8 cellular contexts compared by ENCODE assay signal in genomic region chr10:132331259-132331955, GRCh38. TPM values are rescaled to one million over a fixed set of nuclear protein-coding genes. Genes with fewer than 3 reads are reported as not detected.
A peak's percentile ranks its signal among the peaks of the same experiment; 100 is the strongest.
DNase-seq lines count a peak whose midpoint lies in the region; ATAC-seq, FAIRE-seq and TF ChIP-seq lines count a peak whose summit lies in the region.

No MANE protein-coding gene starts in this region.

- H3K4me1 ChIP-seq in HUES64 (ENCODE audit: insufficient read depth, low read length), result peaks cover 19% of the 10 kb centered on the region
- H3K4me1 ChIP-seq in K562 (replicated peaks in 1 of 2; ENCODE audit: control insufficient read depth in 2 of 2, insufficient read depth in 2 of 2, low read length in 2 of 2), result peaks cover 25 to 34% of the 10 kb centered on the region in 2 experiments; a peak in 4 of 5 replicates
- peaks cover 0 to 34% (median 14%) of the 10 kb centered on the region in 4 donors for H3K4me1 ChIP-seq in transverse colon

- peaks cover 13% of the 10 kb centered on the region for H4K20me1 ChIP-seq in K562 (replicated peaks; ENCODE audit: control insufficient read depth, insufficient read depth, low read length)

- CTCF ChIA-PET in K562 (lab: Yijun Ruan, JAX; ENCODE audit: low intra/inter-chr PET ratio), result no interaction called here

- no peak for TF ChIP-seq RAD21 in K562 (CRISPR knock-in tag; conservative IDR thresholded peaks at IDR 0.05 in 1 of 2, IDR thresholded peaks at IDR 0.05 in 1 of 2)

- POLR2A ChIA-PET in K562 (lab: Yijun Ruan, JAX), result no interaction called here

- TF ChIP-seq CTCF in GM12865 (IDR thresholded peaks at IDR 0.05; ENCODE audit: insufficient read depth, low read depth, low read length, missing control alignments) (no peak), K562 (IDR thresholded peaks at IDR 0.05 in 2 of 3, conservative IDR thresholded peaks at IDR 0.05 in 1 of 3; ENCODE audit: insufficient read depth in 2 of 3, low read depth in 1 of 3, low read length in 3 of 3) (no peak), lower leg skin (IDR thresholded peaks at IDR 0.05) (no peak), transverse colon (IDR thresholded peaks at IDR 0.05) (no peak)

- no peak for FAIRE-seq in K562 (lab: Jason Lieb, UNC)
- FAIRE-seq in GM19239 (lab: Jason Lieb, UNC), result no peak

- H3K4me3 ChIP-seq in GM12865 (ENCODE audit: low read depth, low read length) (peak overlapping the region; percentile 95), HUES64 (ENCODE audit: low read length) (peak overlapping the region; percentile 99), K562 (peak overlapping the region; percentile 82), lower leg skin (ENCODE audit: low read depth, poor library complexity, severe bottlenecking) (peak overlapping the region; percentile 73), transverse colon (peak overlapping the region; percentile 32 to 77 (median 61))

- intact Hi-C loops in K562 (cut with micrococcal nuclease), result no loop called here
- intact Hi-C loops in lower leg skin (cut with DNase I; ENCODE audit: low total_unique reads), result no loop called here
- intact Hi-C loops in transverse colon (cut with DNase I; ENCODE audit: low total_unique reads), result no loop called here

- H3K27ac ChIP-seq in HUES64 (ENCODE audit: low read depth, low read length) (peak overlapping the region; percentile 64), K562 (ENCODE audit: extremely low read depth, low read depth, low read length) (peak overlapping the region; percentile 98), transverse colon (peak overlapping the region; percentile 88 to 89 (median 88))

- H3K9me3 ChIP-seq in HUES64 (ENCODE audit: insufficient read depth, low read depth, low read length), result no peaks in the 10 kb centered on the region
- no peaks in the 10 kb centered on the region for H3K9me3 ChIP-seq in K562 (replicated peaks; ENCODE audit: control insufficient read depth, insufficient read depth, low read depth, low read length)
- no peaks in the 10 kb centered on the region for H3K9me3 ChIP-seq in transverse colon

- H2AFZ ChIP-seq in K562 (ENCODE audit: low read depth, low read length), result peak overlapping the region; percentile 82

- H3K79me2 ChIP-seq in K562 (ENCODE audit: control insufficient read depth, insufficient read depth, low read length), result peaks cover 53% of the 10 kb centered on the region

- in situ Hi-C loops in K562 (cut with MboI) (no loop called here), transverse colon (cut with MboI; ENCODE audit: low pct_ligation_motif_present in 1 of 4, low pct_unique_long_range_greater_than_20kb in 1 of 4, low sequenced_read_pairs in 3 of 4) (loop anchor here in 1 of 4 donors (25.0 kb wide), 1 partner anchor 94 kb away; no protein-coding TSS in a partner anchor)

- ATAC-seq in GM21576 (IDR thresholded peaks at IDR 0.05; ENCODE audit: unreplicated experiment), result peak; percentile 26
- peak; percentile 65 for ATAC-seq in K562

- H3K36me3 ChIP-seq in HUES64 (ENCODE audit: insufficient read depth, low read length) (peaks cover 6% of the 10 kb centered on the region; the same call in 1 of the 2 replicates), K562 (ENCODE audit: control insufficient read depth, insufficient read depth, low read length) (peaks cover 23% of the 10 kb centered on the region; the same call in 2 of the 3 replicates), transverse colon (no peaks in the 10 kb centered on the region)

- peak overlapping the region; percentile 85 for H3K9ac ChIP-seq in HUES64 (ENCODE audit: low read depth, low read length)
- peak overlapping the region; percentile 95 to 97 for H3K9ac ChIP-seq in K562 (ENCODE audit: insufficient read depth in 1 of 2, low read depth in 2 of 2, low read length in 2 of 2)

- peaks cover 5% of the 10 kb centered on the region for H3K9me1 ChIP-seq in K562 (ENCODE audit: control insufficient read depth, insufficient read depth, low read length)

- H3K4me2 ChIP-seq in K562 (ENCODE audit: insufficient read depth, low read length), result peak overlapping the region; percentile 94

- peak; percentile 78 for TF ChIP-seq POLR2A in K562 (conservative IDR thresholded peaks at IDR 0.05)
- TF ChIP-seq POLR2A in lower leg skin (IDR thresholded peaks at IDR 0.05), result no peak
- TF ChIP-seq POLR2A in transverse colon (IDR thresholded peaks at IDR 0.05), result peak; percentile 27

- DNase-seq in GM12865 (ENCODE audit: low read depth) (no peak), K562 (ENCODE audit: extremely low read depth in 1 of 4, low spot score in 3 of 4) (peak in 3 of 4 experiments; percentile 99 to 100 (median 99)), lower leg skin (ENCODE audit: low spot score in 2 of 2) (no peak), transverse colon (no peak), KG1 (lab: John Stamatoyannopoulos, UW) (no peak), GM19239 (ENCODE audit: insufficient read length, low spot score) (no peak)

- H3K27me3 ChIP-seq in HUES64 (ENCODE audit: insufficient read depth, low read length), result peaks cover 3% of the 10 kb centered on the region; the same call in 1 of the 2 replicates
- H3K27me3 ChIP-seq in K562 (ENCODE audit: control insufficient read depth in 2 of 2, insufficient read depth in 2 of 2, low read length in 2 of 2), result no peaks in the 10 kb centered on the region
- no peaks in the 10 kb centered on the region for H3K27me3 ChIP-seq in transverse colon

- BruUV-seq in K562 (replicated peaks; lab: Mats Ljungman, UMichigan), result TSS peak; percentile 51

- WGBS in HUES64, result under 1% methylated on average over 32 of the region's 47 CpGs
- 0% methylated on average over 5 of the region's 47 CpGs for WGBS in K562 (ENCODE audit: insufficient coverage, low coverage, missing lambda C conversion rate)
- 0 to 1% methylated on average over 23 to 30 of the region's 47 CpGs for WGBS in lower leg skin, 2 donors
- WGBS in transverse colon (ENCODE audit: low coverage in 1 of 2), 2 donors, result 0 to 1% methylated on average over 9 to 35 of the region's 47 CpGs

- TF ChIP-seq EP300 in K562 (IDR thresholded peaks at IDR 0.05; ENCODE audit: low read length) (no peak), transverse colon (IDR thresholded peaks at IDR 0.05; ENCODE audit: low read depth) (no peak)

TF ChIP-seq in K562, 482 proteins besides CTCF, POLR2A, EP300 and RAD21 (continues in another document):
- TF ChIP-seq ZNF212 (CRISPR knock-in tag; IDR thresholded peaks at IDR 0.05) (no peak), SP2 (IDR thresholded peaks at IDR 0.05; ENCODE audit: extremely low read depth, low read depth, low read length, poor library complexity, severe bottlenecking) (no peak), RBFOX2 (IDR thresholded peaks at IDR 0.05; ENCODE audit: low read depth, low read length) (peak; percentile 79)

RNA-seq across cellular contexts. Expression of gene LRRC27, which starts 0.6 kb away (rescaled TPM):
- polyA plus RNA-seq in HUES64 (2013, experiment 1 of 2), result 4.0 TPM
- polyA plus RNA-seq in HUES64 (2013, experiment 2 of 2), result 5.9 TPM
- total RNA-seq in K562 (2011; cell fraction: chromatin; rRNA removed; ENCODE audit: low replicate concordance), result 8.1 and 11.5 TPM in 2 replicates
- total RNA-seq in K562 (2011; cell fraction: nucleolus; rRNA removed), result 4.9 and 5.3 TPM in 2 replicates
- 4.6 and 5.2 TPM in 2 replicates for total RNA-seq in K562 (2011; cell fraction: nucleoplasm; rRNA removed)
- total RNA-seq in K562 (2014; rRNA removed) (1.00 and 2.2 TPM in 2 replicates), K562 (2014; rRNA removed; fragmentation: Illumina TruSeq; extraction: Trizol) (1.3 and 1.5 TPM in 2 replicates), K562 (2015; rRNA removed; fragmentation: Illumina TruSeq; extraction: Trizol) (1.2 and 1.3 TPM in 2 replicates), K562 (2021) (2.3 TPM in 2 replicates), lower leg skin (10 to 100 TPM in 1 of 4 donors, 1 to 10 TPM in 3; 3.1 to 11.3 (median 8.5) TPM), transverse colon (10 to 100 TPM in 1 of 4 donors, 1 to 10 TPM in 2, not detected in 1; 5.9 to 69.5 (median 8.3) TPM)
- polyA plus RNA-seq in K562 (2011; rRNA removed) (2.2 and 2.3 TPM in 2 replicates), K562 (2014; fragmentation: Illumina TruSeq; extraction: Trizol) (1.4 and 2.6 TPM in 2 replicates), K562 (2014; fragmentation: Nextera tagmentation; extraction: Ambion mirVana) (under 1 TPM; 0.10 to 0.38 TPM), K562 (2014; rRNA removed) (1.7 and 2.7 TPM in 2 replicates)
- polyA plus RNA-seq in K562 (2011; cell fraction: cytosol; rRNA removed), result 1.8 and 2.2 TPM in 2 replicates
- polyA plus RNA-seq in K562 (2011; cell fraction: nucleus; rRNA removed), result 7.7 and 13.9 TPM in 2 replicates
- 1.8 and 5.9 TPM in 2 replicates for polyA plus RNA-seq in K562 (2012)
- polyA minus RNA-seq in K562 (2011; rRNA and poly(A)+ RNA removed), result 0.93 and 1.4 TPM in 2 replicates
- polyA minus RNA-seq in K562 (2011; cell fraction: cytosol; rRNA and poly(A)+ RNA removed), result 0.86 TPM in 1 of 2 replicates, not detected in the other
- 2.7 and 3.3 TPM in 2 replicates for polyA minus RNA-seq in K562 (2011; cell fraction: nucleus; rRNA and poly(A)+ RNA removed)

RNA-seq across cellular contexts. Expression of gene STK32C, which starts 23.7 kb away (rescaled TPM):
- polyA plus RNA-seq in HUES64 (2013, experiment 1 of 2), result 10.8 TPM
- 14.0 TPM for polyA plus RNA-seq in HUES64 (2013, experiment 2 of 2)
- total RNA-seq in K562 (2011; cell fraction: chromatin; rRNA removed; ENCODE audit: low replicate concordance), result 6.5 and 11.6 TPM in 2 replicates
- 13.8 and 19.2 TPM in 2 replicates for total RNA-seq in K562 (2011; cell fraction: nucleolus; rRNA removed)
- 12.1 and 15.1 TPM in 2 replicates for total RNA-seq in K562 (2011; cell fraction: nucleoplasm; rRNA removed)
- total RNA-seq in K562 (2014; rRNA removed) (15.4 and 20.6 TPM in 2 replicates), K562 (2014; rRNA removed; fragmentation: Illumina TruSeq; extraction: Trizol) (4.5 and 5.1 TPM in 2 replicates), K562 (2015; rRNA removed; fragmentation: Illumina TruSeq; extraction: Trizol) (6.5 and 8.3 TPM in 2 replicates), K562 (2021) (11.5 and 14.1 TPM in 2 replicates), lower leg skin (1 to 10 TPM; 4.8 to 6.4 (median 5.7) TPM), transverse colon (1 to 10 TPM in 3 of 4 donors, not detected in 1; 2.2 to 7.8 (median 3.7) TPM)
- polyA plus RNA-seq in K562 (2011; rRNA removed) (8.2 and 8.9 TPM in 2 replicates), K562 (2014; fragmentation: Illumina TruSeq; extraction: Trizol) (4.7 and 9.7 TPM in 2 replicates), K562 (2014; fragmentation: Nextera tagmentation; extraction: Ambion mirVana) (1 to 10 TPM; 1.5 to 2.4 TPM), K562 (2014; rRNA removed) (18.5 and 20.9 TPM in 2 replicates)
- 5.6 and 6.4 TPM in 2 replicates for polyA plus RNA-seq in K562 (2011; cell fraction: cytosol; rRNA removed)
- polyA plus RNA-seq in K562 (2011; cell fraction: nucleus; rRNA removed), result 12.3 and 14.7 TPM in 2 replicates
- polyA plus RNA-seq in K562 (2012), result 11.5 and 18.9 TPM in 2 replicates
- 4.0 and 5.7 TPM in 2 replicates for polyA minus RNA-seq in K562 (2011; rRNA and poly(A)+ RNA removed)
- polyA minus RNA-seq in K562 (2011; cell fraction: cytosol; rRNA and poly(A)+ RNA removed), result 3.5 and 3.9 TPM in 2 replicates
- polyA minus RNA-seq in K562 (2011; cell fraction: nucleus; rRNA and poly(A)+ RNA removed), result 8.2 and 8.3 TPM in 2 replicates

Comparison
In these comparisons a context has a peak if more than half of its experiments do, and no peak if none do; other contexts are left out.
1. DNase-seq: peak in K562 (3 of 4); none in GM12865 (single experiment), lower leg skin (0 of 2), transverse colon (single experiment), KG1 (single experiment) and GM19239 (single experiment).
2. POLR2A ChIP-seq: peak in K562 (single experiment) and transverse colon (single experiment); none in lower leg skin (0 of 2).
3. Peak in every context shown above with its lines, with median percentiles within 50 percentile points of each other: H3K4me3 ChIP-seq and H3K27ac ChIP-seq.